ENCODE assay signal across 1 cellular context in the genomic region with DNA sequence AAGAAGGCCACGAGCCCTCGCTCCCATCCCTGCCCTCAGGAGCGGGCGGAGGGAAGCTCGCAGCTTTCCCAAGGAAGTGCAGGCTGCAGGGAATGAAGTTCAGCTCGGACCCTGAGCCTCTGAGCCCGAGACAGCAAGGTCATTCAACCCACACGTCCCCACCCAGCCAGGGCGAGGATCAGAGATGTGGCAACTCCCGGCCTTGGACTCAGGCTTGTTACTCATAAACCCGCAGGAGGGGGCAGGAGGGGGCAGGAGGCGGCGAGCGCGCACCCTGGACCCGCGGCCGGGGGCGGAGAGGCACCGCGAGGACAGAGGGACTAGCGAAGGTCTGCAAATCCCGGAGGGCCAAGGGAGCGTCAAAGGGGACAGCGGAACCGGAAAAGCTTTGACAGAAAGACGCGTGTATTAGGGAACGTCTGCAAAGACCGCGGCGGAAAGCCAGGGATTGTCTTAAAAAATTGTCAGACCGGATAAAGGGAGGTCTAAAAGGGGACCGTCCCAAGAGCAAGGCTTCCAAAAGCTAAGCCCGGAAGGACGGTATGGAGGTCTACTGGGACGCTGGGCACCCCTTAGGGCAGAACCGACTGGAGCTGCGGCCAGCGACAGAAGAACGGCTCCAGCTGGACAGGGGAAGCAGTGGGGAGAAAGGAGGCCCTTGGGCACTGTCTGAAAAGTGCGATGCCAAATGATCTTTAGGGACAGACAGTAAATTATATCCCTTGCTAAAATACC.
TF ChIP-seq lines count a peak whose summit lies in the region.

No MANE protein-coding gene starts in this region.

TF ChIP-seq in HepG2, 621 proteins besides CTCF, POLR2A, EP300 and RAD21 (continued from another document and continues in another):
- TF ChIP-seq, protein P1, sequence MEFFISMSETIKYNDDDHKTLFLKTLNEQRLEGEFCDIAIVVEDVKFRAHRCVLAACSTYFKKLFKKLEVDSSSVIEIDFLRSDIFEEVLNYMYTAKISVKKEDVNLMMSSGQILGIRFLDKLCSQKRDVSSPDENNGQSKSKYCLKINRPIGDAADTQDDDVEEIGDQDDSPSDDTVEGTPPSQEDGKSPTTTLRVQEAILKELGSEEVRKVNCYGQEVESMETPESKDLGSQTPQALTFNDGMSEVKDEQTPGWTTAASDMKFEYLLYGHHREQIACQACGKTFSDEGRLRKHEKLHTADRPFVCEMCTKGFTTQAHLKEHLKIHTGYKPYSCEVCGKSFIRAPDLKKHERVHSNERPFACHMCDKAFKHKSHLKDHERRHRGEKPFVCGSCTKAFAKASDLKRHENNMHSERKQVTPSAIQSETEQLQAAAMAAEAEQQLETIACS (CRISPR knock-in tag; IDR thresholded peaks at IDR 0.05) = peak; percentile 83
- TF ChIP-seq, protein P2, sequence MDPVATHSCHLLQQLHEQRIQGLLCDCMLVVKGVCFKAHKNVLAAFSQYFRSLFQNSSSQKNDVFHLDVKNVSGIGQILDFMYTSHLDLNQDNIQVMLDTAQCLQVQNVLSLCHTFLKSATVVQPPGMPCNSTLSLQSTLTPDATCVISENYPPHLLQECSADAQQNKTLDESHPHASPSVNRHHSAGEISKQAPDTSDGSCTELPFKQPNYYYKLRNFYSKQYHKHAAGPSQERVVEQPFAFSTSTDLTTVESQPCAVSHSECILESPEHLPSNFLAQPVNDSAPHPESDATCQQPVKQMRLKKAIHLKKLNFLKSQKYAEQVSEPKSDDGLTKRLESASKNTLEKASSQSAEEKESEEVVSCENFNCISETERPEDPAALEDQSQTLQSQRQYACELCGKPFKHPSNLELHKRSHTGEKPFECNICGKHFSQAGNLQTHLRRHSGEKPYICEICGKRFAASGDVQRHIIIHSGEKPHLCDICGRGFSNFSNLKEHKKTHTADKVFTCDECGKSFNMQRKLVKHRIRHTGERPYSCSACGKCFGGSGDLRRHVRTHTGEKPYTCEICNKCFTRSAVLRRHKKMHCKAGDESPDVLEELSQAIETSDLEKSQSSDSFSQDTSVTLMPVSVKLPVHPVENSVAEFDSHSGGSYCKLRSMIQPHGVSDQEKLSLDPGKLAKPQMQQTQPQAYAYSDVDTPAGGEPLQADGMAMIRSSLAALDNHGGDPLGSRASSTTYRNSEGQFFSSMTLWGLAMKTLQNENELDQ (CRISPR knock-in tag; IDR thresholded peaks at IDR 0.05; ENCODE audit: borderline replicate concordance) = no peak; the same call in 1 of the 2 replicates
- TF ChIP-seq ZFP1 (CRISPR knock-in tag; IDR thresholded peaks at IDR 0.05) (peak; percentile 100), CHD4 (IDR thresholded peaks at IDR 0.05; ENCODE audit: borderline replicate concordance, low read length) (peak; percentile 89), MATR3 (CRISPR knock-in tag; IDR thresholded peaks at IDR 0.05) (peak; percentile 90; the same call in 1 of the 2 replicates), GATA4 (IDR thresholded peaks at IDR 0.05; ENCODE audit: borderline replicate concordance, low read depth) (peak; percentile 94), TBP (CRISPR knock-in tag; IDR thresholded peaks at IDR 0.05) (peak; percentile 31), ZNF737 (CRISPR knock-in tag; IDR thresholded peaks at IDR 0.05; ENCODE audit: borderline replicate concordance) (no peak), JARID2 (CRISPR knock-in tag; IDR thresholded peaks at IDR 0.05; ENCODE audit: insufficient replicate concordance) (peak; percentile 98), FLYWCH1 (CRISPR knock-in tag; IDR thresholded peaks at IDR 0.05) (no peak), ZNF687 (CRISPR knock-in tag; IDR thresholded peaks at IDR 0.05) (peak; percentile 98), ETS1 (CRISPR knock-in tag; IDR thresholded peaks at IDR 0.05) (peak; percentile 97), FOXA1 (IDR thresholded peaks at IDR 0.05) (no peak), FOXA1 (CRISPR knock-in tag; IDR thresholded peaks at IDR 0.05) (peak; percentile 87), NCOR1 (IDR thresholded peaks at IDR 0.05; ENCODE audit: borderline replicate concordance, low read length) (peak; percentile 99), GABPB1 (CRISPR knock-in tag; IDR thresholded peaks at IDR 0.05) (peak; percentile 90), ZNF616 (CRISPR knock-in tag; IDR thresholded peaks at IDR 0.05; ENCODE audit: low read depth) (0 out of 2 replicates have a peak, but pooled peaks have one; percentile 94), ZNF567 (CRISPR knock-in tag; IDR thresholded peaks at IDR 0.05; ENCODE audit: borderline replicate concordance) (peak; percentile 88; the same call in 1 of the 2 replicates), NCOA2 (CRISPR knock-in tag; IDR thresholded peaks at IDR 0.05) (peak; percentile 97), GFI1 (CRISPR knock-in tag; IDR thresholded peaks at IDR 0.05; ENCODE audit: borderline replicate concordance) (peak; percentile 92), MXD4 (CRISPR knock-in tag; IDR thresholded peaks at IDR 0.05) (no peak; the same call in none of the 2 replicates), NPAS2 (CRISPR knock-in tag; IDR thresholded peaks at IDR 0.05; ENCODE audit: borderline replicate concordance) (no peak), PHF8 (CRISPR knock-in tag; IDR thresholded peaks at IDR 0.05) (peak; percentile 86), ZNF543 (CRISPR knock-in tag; IDR thresholded peaks at IDR 0.05) (peak; percentile 99), PRDM10 (CRISPR knock-in tag; IDR thresholded peaks at IDR 0.05; ENCODE audit: low read depth) (peak; percentile 92; the same call in 1 of the 2 replicates), SNAPC2 (CRISPR knock-in tag; IDR thresholded peaks at IDR 0.05) (peak; percentile 99), NFE2L2 (IDR thresholded peaks at IDR 0.05; ENCODE audit: low read length) (no peak), EED (CRISPR knock-in tag; IDR thresholded peaks at IDR 0.05) (peak; percentile 89), GPBP1L1 (CRISPR knock-in tag; IDR thresholded peaks at IDR 0.05) (no peak), CHCHD3 (CRISPR knock-in tag; IDR thresholded peaks at IDR 0.05) (no peak), ZNF614 (CRISPR knock-in tag; IDR thresholded peaks at IDR 0.05; ENCODE audit: borderline replicate concordance) (peak; percentile 100), ZNF761 (CRISPR knock-in tag; conservative IDR thresholded peaks at IDR 0.05) (peak; percentile 98), CBX5 (CRISPR knock-in tag; IDR thresholded peaks at IDR 0.05; ENCODE audit: borderline replicate concordance) (peak; percentile 99), ZNF800 (CRISPR knock-in tag; IDR thresholded peaks at IDR 0.05) (peak; percentile 93; the same call in 1 of the 2 replicates)
- TF ChIP-seq, protein P3, sequence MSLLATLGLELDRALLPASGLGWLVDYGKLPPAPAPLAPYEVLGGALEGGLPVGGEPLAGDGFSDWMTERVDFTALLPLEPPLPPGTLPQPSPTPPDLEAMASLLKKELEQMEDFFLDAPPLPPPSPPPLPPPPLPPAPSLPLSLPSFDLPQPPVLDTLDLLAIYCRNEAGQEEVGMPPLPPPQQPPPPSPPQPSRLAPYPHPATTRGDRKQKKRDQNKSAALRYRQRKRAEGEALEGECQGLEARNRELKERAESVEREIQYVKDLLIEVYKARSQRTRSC (CRISPR knock-in tag; IDR thresholded peaks at IDR 0.05; ENCODE audit: low read depth) = no peak; the same call in 1 of the 2 replicates
- TF ChIP-seq, protein P4, sequence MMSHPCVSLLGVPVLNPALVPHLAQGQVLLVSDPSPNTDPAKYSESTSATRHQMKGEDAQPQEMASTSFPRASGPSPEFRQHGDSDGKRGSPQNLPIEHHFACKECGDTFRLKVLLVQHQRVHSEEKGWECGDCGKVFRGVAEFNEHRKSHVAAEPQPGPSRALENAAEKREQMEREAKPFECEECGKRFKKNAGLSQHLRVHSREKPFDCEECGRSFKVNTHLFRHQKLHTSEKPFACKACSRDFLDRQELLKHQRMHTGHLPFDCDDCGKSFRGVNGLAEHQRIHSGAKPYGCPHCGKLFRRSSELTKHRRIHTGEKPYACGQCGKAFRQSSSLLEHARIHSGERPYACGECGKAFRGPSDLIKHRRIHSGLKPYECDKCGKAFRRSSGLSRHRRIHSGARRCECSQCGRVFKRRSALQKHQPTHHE (CRISPR knock-in tag; IDR thresholded peaks at IDR 0.05; ENCODE audit: borderline replicate concordance) = no peak; the same call in 1 of the 2 replicates
